Comparison of ENCODE assay signal across 8 cellular contexts in genomic region chrX:13487731-13488505, GRCh38.
DNase-seq lines count a peak whose midpoint lies in the region; ATAC-seq, FAIRE-seq and TF ChIP-seq lines count a peak whose summit lies in the region.

No MANE protein-coding gene starts in this region.

- in situ Hi-C loops in Panc1 (cut with HindIII; ENCODE audit: low pct_unique_long_range_greater_than_20kb, low sequenced_read_pairs), result no loop called here

- peak overlapping the region; percentile 88 for H3K27ac ChIP-seq in Panc1 (ENCODE audit: low read length)
- no peak overlapping the region for H3K27ac ChIP-seq in cardiac muscle cell

- no TSS peak for BruUV-seq in Panc1 (replicated peaks; lab: Mats Ljungman, UMichigan)

- no peaks in the 10 kb centered on the region for H3K36me3 Mint-ChIP-seq in progenitor cell of endocrine pancreas (ENCODE audit: insufficient read depth)

- peak; percentile 93 for DNase-seq in AG10803 (ENCODE audit: low read depth)
- peak; percentile 39 for DNase-seq in GM18507 (ENCODE audit: extremely low spot score, insufficient read length, low read depth)
- DNase-seq in Jurkat, Clone E6-1 (ENCODE audit: low read depth, low spot score), result peak; percentile 62
- peak; percentile 48 for DNase-seq in Panc1 (ENCODE audit: low read depth, low spot score)
- peak; percentile 95 for DNase-seq in amniotic epithelial cell (ENCODE audit: low read depth)
- DNase-seq in cardiac muscle cell (ENCODE audit: low read depth in 1 of 2, low spot score in 1 of 2), result peak; percentile 30 to 93
- DNase-seq in progenitor cell of endocrine pancreas (ENCODE audit: low spot score, unreplicated experiment), result no peak

- TF ChIP-seq CTCF in AG10803 (conservative IDR thresholded peaks at IDR 0.05; ENCODE audit: low read length) (peak; percentile 59), Panc1 (IDR thresholded peaks at IDR 0.05) (peak; percentile 55), cardiac muscle cell (IDR thresholded peaks at IDR 0.05; ENCODE audit: low read depth, low read length) (peak; percentile 38), progenitor cell of endocrine pancreas (IDR thresholded peaks at IDR 0.05; ENCODE audit: unreplicated experiment) (peak; percentile 61)

- no peak overlapping the region for H3K4me3 ChIP-seq in AG10803 (ENCODE audit: low read length)
- no peak overlapping the region for H3K4me3 ChIP-seq in Jurkat, Clone E6-1 (ENCODE audit: low read length)
- H3K4me3 ChIP-seq in Panc1 (ENCODE audit: low read depth in 2 of 2, low read length in 2 of 2), result no peak overlapping the region
- no peak overlapping the region for H3K4me3 ChIP-seq in cardiac muscle cell

- no peaks in the 10 kb centered on the region for H3K27me3 Mint-ChIP-seq in progenitor cell of endocrine pancreas

- peaks cover 9% of the 10 kb centered on the region for H3K9me3 Mint-ChIP-seq in progenitor cell of endocrine pancreas (ENCODE audit: low read depth)

- peak; percentile 95 for FAIRE-seq in GM18507 (lab: Jason Lieb, UNC)

- H3K9me3 ChIP-seq in Panc1 (ENCODE audit: control insufficient read depth, insufficient read depth, low read depth, low read length) (no peaks in the 10 kb centered on the region), cardiac muscle cell (ENCODE audit: low read depth) (no peaks in the 10 kb centered on the region)

- H3K36me3 ChIP-seq in Panc1 (ENCODE audit: control insufficient read depth, insufficient read depth, low read length) (no peaks in the 10 kb centered on the region), cardiac muscle cell (no peaks in the 10 kb centered on the region)

- intact Hi-C loops in Panc1 (cut with micrococcal nuclease; ENCODE audit: unreplicated experiment), result loop anchor here (5.0 to 10.0 kb wide), 2 partner anchors 91 to 513 kb away; partner anchors contain the start of gene TMSB4X

- no peak overlapping the region for H3K4me3 Mint-ChIP-seq in progenitor cell of endocrine pancreas (ENCODE audit: low read depth)

- H3K27me3 ChIP-seq in Panc1 (ENCODE audit: control insufficient read depth, insufficient read depth, low read length), result no peaks in the 10 kb centered on the region
- H3K27me3 ChIP-seq in cardiac muscle cell, result no peaks in the 10 kb centered on the region

- peak overlapping the region; percentile 93 for H3K27ac Mint-ChIP-seq in progenitor cell of endocrine pancreas

- POLR2A ChIA-PET in Panc1 (lab: Charles Lee), result no interaction called here

- H3K4me1 Mint-ChIP-seq in progenitor cell of endocrine pancreas (ENCODE audit: low read depth), result peaks cover 9% of the 10 kb centered on the region

- ATAC-seq in Panc1, result peak; percentile 85
- ATAC-seq in HG03565 (IDR thresholded peaks at IDR 0.05; ENCODE audit: unreplicated experiment), result no peak

- H3K4me1 ChIP-seq in Panc1 (ENCODE audit: control insufficient read depth, insufficient read depth, low read length) (peaks cover 3% of the 10 kb centered on the region; the same call in 1 of the 2 replicates), cardiac muscle cell (ENCODE audit: low read depth) (no peaks in the 10 kb centered on the region)

- CTCF ChIA-PET in Panc1 (lab: Charles Lee), result interaction anchor here (0.7 kb wide), 1 partner anchor 541 kb away, joined by 3 read pairs; no protein-coding TSS in a partner anchor
